ENCODE assay signal across 8 cellular contexts in the genomic region with DNA sequence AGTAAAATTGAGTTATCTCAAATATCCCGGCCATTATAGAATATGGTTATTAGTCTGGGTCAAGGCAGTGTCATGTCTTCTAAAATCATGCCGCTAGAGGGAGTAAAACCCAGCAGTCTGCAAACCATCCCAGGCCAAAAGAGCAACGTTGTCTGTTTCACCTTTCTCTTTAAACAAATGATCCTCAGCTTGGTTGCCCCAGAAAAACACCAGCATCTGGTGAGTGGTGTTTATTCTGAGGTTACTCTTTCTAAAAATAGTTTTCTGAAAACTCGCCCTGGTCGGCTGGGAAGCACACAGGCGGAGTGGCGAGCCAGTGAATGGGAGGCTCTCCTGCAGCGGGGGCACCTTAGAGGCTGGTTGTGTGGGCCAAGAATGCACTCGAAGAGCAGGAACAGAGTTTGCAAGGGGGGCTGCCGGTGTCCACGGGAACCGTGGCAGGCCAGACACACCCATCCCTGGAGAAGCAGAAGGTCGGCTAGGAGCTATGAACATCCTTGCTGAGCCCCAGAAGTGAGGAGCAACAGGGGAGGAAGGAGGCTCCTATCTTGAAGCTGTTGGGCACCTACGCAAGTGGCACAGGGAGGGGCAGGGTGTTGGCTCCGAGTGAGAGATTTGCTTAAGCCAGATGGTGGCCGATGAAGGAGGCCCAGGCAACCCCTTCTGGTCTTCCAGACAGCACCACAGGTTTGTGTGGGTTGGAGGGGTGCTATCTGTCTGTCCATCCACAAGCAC.
A peak's percentile ranks its signal among the peaks of the same experiment; 100 is the strongest.
DNase-seq lines count a peak whose midpoint lies in the region; ATAC-seq and TF ChIP-seq lines count a peak whose summit lies in the region.

No MANE protein-coding gene starts in this region.

- DNase-seq in DMS53 treated with DMSO at 0.1 percent for 48 hours (lab: John Stamatoyannopoulos, UW; ENCODE audit: unreplicated experiment) (peak; percentile 94), HS-5 (ENCODE audit: low read depth) (peak; percentile 66), fibroblast of peridontal ligament (ENCODE audit: extremely low read depth) (peak; percentile 94), testis (peak; percentile 77)
- DNase-seq in activated T-cell treated with anti-CD3 and anti-CD28 coated beads, Interleukin-2, amount 50 U/mL, for 48 hours, result peak; percentile 84

- H3K27me3 ChIP-seq in neutrophil, result no peaks in the 10 kb centered on the region
- no peaks in the 10 kb centered on the region for H3K27me3 ChIP-seq in testis

- 22 to 28% methylated on average over 14 to 16 of the region's 16 CpGs for whole genome bisulfite sequencing in testis, 2 donors

- H3K4me3 ChIP-seq in neutrophil (ENCODE audit: low read depth in 1 of 2, low read length in 1 of 2) (no peak overlapping the region), testis (no peak overlapping the region)

- intact Hi-C loops in testis (cut with DNase I; ENCODE audit: low total_unique reads), result loop anchor here (5.0 kb wide), 1 partner anchor 342 kb away; no protein-coding TSS in a partner anchor

- no peak for TF ChIP-seq POLR2A in testis (IDR thresholded peaks at IDR 0.05)

- H3K27ac ChIP-seq in neutrophil (no peak overlapping the region), testis (no peak overlapping the region)

- TF ChIP-seq CTCF in neutrophil (IDR thresholded peaks at IDR 0.05) (peak; percentile 78), testis (IDR thresholded peaks at IDR 0.05) (peak; percentile 86 to 87 (median 87))

- H3K9me3 ChIP-seq in neutrophil (no peaks in the 10 kb centered on the region), testis (no peaks in the 10 kb centered on the region)

- H3K4me1 ChIP-seq in neutrophil (ENCODE audit: control insufficient read depth in 1 of 2, insufficient read depth in 1 of 2, low read depth in 1 of 2, low read length in 1 of 2) (peaks cover 5 to 6% of the 10 kb centered on the region in 2 experiments), testis (no peaks in the 10 kb centered on the region)

- ATAC-seq in GM21381 (IDR thresholded peaks at IDR 0.05; ENCODE audit: unreplicated experiment), result peak; percentile 78

- H3K36me3 ChIP-seq in neutrophil, result no peaks in the 10 kb centered on the region
- H3K36me3 ChIP-seq in testis (ENCODE audit: low read depth, missing control alignments), result no peaks in the 10 kb centered on the region

TF ChIP-seq in PFSK-1, 5 proteins besides CTCF, POLR2A, EP300 and RAD21:
- TF ChIP-seq, protein P1, sequence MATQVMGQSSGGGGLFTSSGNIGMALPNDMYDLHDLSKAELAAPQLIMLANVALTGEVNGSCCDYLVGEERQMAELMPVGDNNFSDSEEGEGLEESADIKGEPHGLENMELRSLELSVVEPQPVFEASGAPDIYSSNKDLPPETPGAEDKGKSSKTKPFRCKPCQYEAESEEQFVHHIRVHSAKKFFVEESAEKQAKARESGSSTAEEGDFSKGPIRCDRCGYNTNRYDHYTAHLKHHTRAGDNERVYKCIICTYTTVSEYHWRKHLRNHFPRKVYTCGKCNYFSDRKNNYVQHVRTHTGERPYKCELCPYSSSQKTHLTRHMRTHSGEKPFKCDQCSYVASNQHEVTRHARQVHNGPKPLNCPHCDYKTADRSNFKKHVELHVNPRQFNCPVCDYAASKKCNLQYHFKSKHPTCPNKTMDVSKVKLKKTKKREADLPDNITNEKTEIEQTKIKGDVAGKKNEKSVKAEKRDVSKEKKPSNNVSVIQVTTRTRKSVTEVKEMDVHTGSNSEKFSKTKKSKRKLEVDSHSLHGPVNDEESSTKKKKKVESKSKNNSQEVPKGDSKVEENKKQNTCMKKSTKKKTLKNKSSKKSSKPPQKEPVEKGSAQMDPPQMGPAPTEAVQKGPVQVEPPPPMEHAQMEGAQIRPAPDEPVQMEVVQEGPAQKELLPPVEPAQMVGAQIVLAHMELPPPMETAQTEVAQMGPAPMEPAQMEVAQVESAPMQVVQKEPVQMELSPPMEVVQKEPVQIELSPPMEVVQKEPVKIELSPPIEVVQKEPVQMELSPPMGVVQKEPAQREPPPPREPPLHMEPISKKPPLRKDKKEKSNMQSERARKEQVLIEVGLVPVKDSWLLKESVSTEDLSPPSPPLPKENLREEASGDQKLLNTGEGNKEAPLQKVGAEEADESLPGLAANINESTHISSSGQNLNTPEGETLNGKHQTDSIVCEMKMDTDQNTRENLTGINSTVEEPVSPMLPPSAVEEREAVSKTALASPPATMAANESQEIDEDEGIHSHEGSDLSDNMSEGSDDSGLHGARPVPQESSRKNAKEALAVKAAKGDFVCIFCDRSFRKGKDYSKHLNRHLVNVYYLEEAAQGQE (IDR thresholded peaks at IDR 0.05; ENCODE audit: insufficient read depth in 1 of 2, low read depth in 2 of 2, low read length in 2 of 2), result 0 out of 4 replicates have a peak, but pooled peaks of 1 of the 2 experiments have one; percentile 41
- TF ChIP-seq POLR2AphosphoS5 (IDR thresholded peaks at IDR 0.05; ENCODE audit: low read depth, low read length), result no peak; the same call in 1 of the 2 replicates
- no peak for TF ChIP-seq SIN3A (IDR thresholded peaks at IDR 0.05; ENCODE audit: borderline replicate concordance, insufficient read depth, low read length)
- TF ChIP-seq TAF1 (IDR thresholded peaks at IDR 0.05; ENCODE audit: borderline replicate concordance, insufficient read depth, low read length), result 0 out of 2 replicates have a peak, but pooled peaks have one; percentile 30
- no peak for TF ChIP-seq FOXP2 (optimal IDR thresholded peaks at IDR 0.05; ENCODE audit: borderline replicate concordance, extremely low read depth, extremely low read length, insufficient read depth)
